In the genomic region with DNA sequence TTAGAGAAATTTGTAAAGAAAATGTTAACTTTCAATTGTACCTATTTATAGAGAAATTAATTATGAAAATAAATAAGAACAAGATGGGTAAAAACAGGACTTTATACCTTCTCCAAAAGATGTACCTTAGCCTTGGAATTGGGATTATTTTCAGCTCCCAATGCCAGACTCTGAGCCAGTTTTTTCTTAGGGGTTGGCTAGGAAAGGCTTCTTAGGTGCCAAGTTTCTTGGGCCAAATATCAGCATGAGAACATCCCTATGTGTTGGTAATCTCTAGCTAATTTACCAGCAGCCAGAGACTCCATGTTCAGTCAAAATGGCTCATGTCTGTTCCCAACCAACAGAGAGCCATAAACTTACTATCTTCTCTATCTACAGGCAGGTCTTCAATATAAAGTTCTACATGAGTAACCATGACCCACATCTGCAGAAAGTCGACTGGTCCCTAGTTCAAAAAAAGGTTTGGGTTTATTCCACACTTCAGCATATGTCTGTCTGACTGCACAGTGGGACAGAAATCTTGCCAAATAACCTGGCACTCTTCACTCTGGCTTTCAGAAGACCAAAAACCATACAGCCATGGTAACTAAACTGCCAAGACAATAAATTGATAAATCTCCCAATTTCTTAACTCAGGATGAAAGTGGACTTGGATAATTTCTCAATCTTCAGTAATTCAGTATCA, we compare ENCODE assay signal across 21 cellular contexts.
A peak's percentile ranks its signal among the peaks of the same experiment; 100 is the strongest.
DNase-seq lines count a peak whose midpoint lies in the region.
"Had no signal": no experiment of that assay in that cellular context is flagged by ENCODE, and none has a peak within 500 bp of the region (broad histone marks: within the 10 kb centered on the region; RNA-seq: fewer than 3 reads in every experiment).

No MANE protein-coding gene starts in this region.

- no peaks in the 10 kb centered on the region for H3K4me1 ChIP-seq in neuronal stem cell (ENCODE audit: control insufficient read depth in 2 of 2, insufficient read depth in 1 of 2, low read depth in 1 of 2, low read length in 2 of 2)
- H3K4me1 ChIP-seq: BE2C, BLaER1 had no signal

- H2AFZ ChIP-seq in neuronal stem cell (ENCODE audit: low read length) = no peak overlapping the region

- H3K27me3 ChIP-seq in neuronal stem cell (ENCODE audit: control insufficient read depth in 3 of 3, insufficient read depth in 3 of 3, low read depth in 1 of 3, low read length in 3 of 3) = no peaks in the 10 kb centered on the region
- H3K27me3 ChIP-seq: BE2C, BLaER1 had no signal

- H2BK120ac ChIP-seq in neuronal stem cell (ENCODE audit: low read depth, low read length) = no peak overlapping the region

- H3K4ac ChIP-seq in neuronal stem cell (ENCODE audit: low read length) = no peak overlapping the region

- H3K4me3 ChIP-seq in neuronal stem cell (ENCODE audit: low read length in 2 of 2) = no peak overlapping the region
- H3K4me3 ChIP-seq: BLaER1 had no signal

- H3K36me3 ChIP-seq in neuronal stem cell (replicated peaks in 1 of 2; ENCODE audit: control insufficient read depth in 2 of 2, insufficient read depth in 2 of 2, low read length in 2 of 2) = no peaks in the 10 kb centered on the region
- H3K36me3 ChIP-seq: BE2C, BLaER1 had no signal

- no peak overlapping the region for H2BK12ac ChIP-seq in neuronal stem cell (ENCODE audit: low read length)

- no peak overlapping the region for H4K91ac ChIP-seq in neuronal stem cell (ENCODE audit: low read depth, low read length, poor library complexity)

- H3K9ac ChIP-seq in neuronal stem cell (ENCODE audit: low read depth, low read length, poor library complexity) = no peak overlapping the region
- H3K9ac ChIP-seq: BLaER1 had no signal

- H3K79me1 ChIP-seq in neuronal stem cell (ENCODE audit: low read depth, low read length) = no peaks in the 10 kb centered on the region

- in situ Hi-C loops in G401 (cut with HindIII; ENCODE audit: low sequenced_read_pairs) = no loop called here

- peak; percentile 96 for DNase-seq in G401 (ENCODE audit: low spot score)
- peak; percentile 86 for DNase-seq in NCI-H446 treated with DMSO at 0.1 percent for 48 hours (lab: John Stamatoyannopoulos, UW)
- peak; percentile 41 to 85 for DNase-seq in cerebellar nuclear complex (lab: John Stamatoyannopoulos, UW)
- no peak for DNase-seq in iPS-NIHi11 (ENCODE audit: low spot score)
- DNase-seq in neuronal stem cell (ENCODE audit: low spot score) = no peak
- DNase-seq in mesenteric fat pad (ENCODE audit: low spot score) = no peak
- DNase-seq: ACHN; BE2C; CD4-positive, alpha-beta memory T cell; CD4-positive, CD25-positive, alpha-beta regulatory T cell; CD8-positive, alpha-beta memory T cell; COR-L47; DMS 273 treated with DMSO at 0.1 percent for 48 hours; DMS153; DMS53; DMS79; DND-41; EL; GF-D8 had no signal

- H4K8ac ChIP-seq in neuronal stem cell (ENCODE audit: low read depth, low read length) = no peak overlapping the region

- no peak overlapping the region for H2BK15ac ChIP-seq in neuronal stem cell (ENCODE audit: low read length)

- H3K9me3 ChIP-seq in neuronal stem cell (replicated peaks in 1 of 2; ENCODE audit: control insufficient read depth in 2 of 2, insufficient read depth in 1 of 2, low read depth in 1 of 2, low read length in 2 of 2) = peaks cover 0 to 2% of the 10 kb centered on the region in 2 donors
- H3K9me3 ChIP-seq: BE2C had no signal

- no peak overlapping the region for H3K14ac ChIP-seq in neuronal stem cell (ENCODE audit: low read length)

- no peak overlapping the region for H2AK5ac ChIP-seq in neuronal stem cell (ENCODE audit: low read depth, low read length)

- H2BK5ac ChIP-seq in neuronal stem cell (ENCODE audit: low read length) = no peak overlapping the region

- H3K27ac ChIP-seq in neuronal stem cell (replicated peaks; ENCODE audit: low read length) = no peak overlapping the region
- H3K27ac ChIP-seq: 22Rv1, BLaER1 had no signal

- no peak overlapping the region for H3K23ac ChIP-seq in neuronal stem cell (ENCODE audit: low read depth, low read length, poor library complexity)

- no peak overlapping the region for H3K4me2 ChIP-seq in neuronal stem cell (ENCODE audit: insufficient read depth, low read length, poor library complexity, severe bottlenecking)
- H3K4me2 ChIP-seq: BLaER1 had no signal

- H3K18ac ChIP-seq in neuronal stem cell (ENCODE audit: low read length) = no peak overlapping the region

- WGBS in neuronal stem cell (ENCODE audit: extremely low coverage in 2 of 2, insufficient read length in 2 of 2, insufficient replicate concordance in 1 of 2), 2 donors = no CpG with 5 or more reads among the region's 1 CpG

Comparison
In these comparisons a context has a peak if more than half of its experiments do, and no peak if none do; other contexts are left out.
1. DNase-seq: peak in G401 (single experiment), NCI-H446 treated with DMSO at 0.1 percent for 48 hours (single experiment) and cerebellar nuclear complex (2 of 2); none in iPS-NIHi11 (single experiment), neuronal stem cell (single experiment) and mesenteric fat pad (single experiment).